In the genomic region with DNA sequence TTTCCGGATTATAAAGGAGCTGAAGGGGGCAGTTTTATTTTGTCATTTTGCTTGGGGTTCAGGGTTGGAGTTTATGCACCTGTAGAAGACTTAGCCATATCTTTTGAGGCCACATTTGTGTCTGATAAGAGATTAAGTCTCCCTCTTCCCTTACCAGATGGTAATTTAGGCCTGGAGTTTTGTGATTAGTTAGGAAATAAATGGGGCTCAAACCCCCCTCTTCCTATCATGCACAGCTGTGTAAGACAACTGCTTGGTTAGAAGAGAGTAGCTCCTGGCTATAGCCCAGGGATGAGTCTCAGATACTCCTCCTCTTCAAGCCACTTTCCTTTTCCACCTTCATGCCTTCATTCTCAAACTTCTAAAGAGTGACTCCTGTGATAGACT, we compare ENCODE assay signal across 8 cellular contexts. TPM values are rescaled to one million over a fixed set of nuclear protein-coding genes. Genes with fewer than 3 reads are reported as not detected.
DNase-seq lines count a peak whose midpoint lies in the region; ATAC-seq, FAIRE-seq and TF ChIP-seq lines count a peak whose summit lies in the region.

No MANE protein-coding gene starts in this region.

- intact Hi-C loops in ascending aorta (cut with DNase I): loop anchor here (1.0 to 10.0 kb wide), 6 partner anchors 63 to 964 kb away; a partner anchor contains a TSS
- intact Hi-C loops in right lobe of liver (cut with DNase I): no loop called here
- intact Hi-C loops in thyroid gland (cut with DNase I): no loop called here

- peaks cover 24% of the 10 kb centered on the region for H3K4me1 Mint-ChIP-seq in activated T-cell treated with anti-CD3 and anti-CD28 coated beads, Interleukin-2, amount 50 U/mL, for 72 hours (ENCODE audit: low read depth)

- no peaks in the 10 kb centered on the region for H3K27me3 Mint-ChIP-seq in activated T-cell treated with anti-CD3 and anti-CD28 coated beads, Interleukin-2, amount 50 U/mL, for 72 hours (ENCODE audit: low read depth)

- H3K27me3 ChIP-seq in ascending aorta: no peaks in the 10 kb centered on the region
- H3K27me3 ChIP-seq in right lobe of liver: no peaks in the 10 kb centered on the region
- no peaks in the 10 kb centered on the region for H3K27me3 ChIP-seq in thyroid gland

- peak overlapping the region; percentile 77 to 86 for H3K4me3 Mint-ChIP-seq in activated T-cell treated with anti-CD3 and anti-CD28 coated beads, Interleukin-2, amount 50 U/mL, for 72 hours

- H3K4me1 ChIP-seq in ascending aorta: peaks cover 0 to 12% of the 10 kb centered on the region in 2 donors
- peaks cover 0 to 8% (median 0%) of the 10 kb centered on the region in 4 donors for H3K4me1 ChIP-seq in right lobe of liver
- peaks cover 2 to 13% of the 10 kb centered on the region in 2 donors for H3K4me1 ChIP-seq in thyroid gland

- peaks cover 0 to 3% of the 10 kb centered on the region in 2 donors for H3K36me3 Mint-ChIP-seq in activated T-cell treated with anti-CD3 and anti-CD28 coated beads, Interleukin-2, amount 50 U/mL, for 72 hours (ENCODE audit: insufficient read depth in 2 of 2)

- TF ChIP-seq CTCF in ascending aorta (IDR thresholded peaks at IDR 0.05) (no peak), right lobe of liver (IDR thresholded peaks at IDR 0.05) (no peak), thyroid gland (IDR thresholded peaks at IDR 0.05) (no peak)

- no peak for FAIRE-seq in GM12892 (lab: Jason Lieb, UNC)

- H3K4me3 ChIP-seq in ascending aorta (peak overlapping the region; percentile 69 to 100), right lobe of liver (peak overlapping the region; percentile 94 to 100 (median 95)), thyroid gland (replicated peaks in 1 of 3) (peak overlapping the region; percentile 30 to 98 (median 97))

- peak overlapping the region; percentile 17 for H3K27ac Mint-ChIP-seq in activated T-cell treated with anti-CD3 and anti-CD28 coated beads, Interleukin-2, amount 50 U/mL, for 72 hours

- WGBS in right lobe of liver (ENCODE audit: insufficient coverage, low coverage, low lambda C conversion rate, missing lambda C conversion rate): no CpG with 5 or more reads among the region's 1 CpG
- 0% methylated on average over 1 of the region's 1 CpG for WGBS in thyroid gland, 2 donors

- no peak for ATAC-seq in activated T-cell treated with anti-CD3 and anti-CD28 coated beads, Interleukin-2, amount 50 U/mL, for 72 hours (replicated peaks in 1 of 2)
- ATAC-seq in right lobe of liver (no peak), HG03280 (IDR thresholded peaks at IDR 0.05; ENCODE audit: unreplicated experiment) (no peak)

- H3K36me3 ChIP-seq in ascending aorta (no peaks in the 10 kb centered on the region), right lobe of liver (no peaks in the 10 kb centered on the region), thyroid gland (no peaks in the 10 kb centered on the region)

- TF ChIP-seq POLR2A in right lobe of liver (IDR thresholded peaks at IDR 0.05) (no peak), thyroid gland (IDR thresholded peaks at IDR 0.05) (no peak), GM12892 (IDR thresholded peaks at IDR 0.05; ENCODE audit: low read depth, low read length) (no peak)

- H3K9me3 ChIP-seq in ascending aorta (no peaks in the 10 kb centered on the region), right lobe of liver (no peaks in the 10 kb centered on the region), thyroid gland (no peaks in the 10 kb centered on the region)

- peak overlapping the region; percentile 94 to 99 for H3K27ac ChIP-seq in ascending aorta
- H3K27ac ChIP-seq in right lobe of liver: peak overlapping the region in 2 of 3 donors; percentile 44 to 52
- peak overlapping the region in 2 of 3 donors; percentile 85 to 95 for H3K27ac ChIP-seq in thyroid gland

- DNase-seq in activated T-cell treated with anti-CD3 and anti-CD28 coated beads, Interleukin-2, amount 50 U/mL, for 72 hours: no peak
- DNase-seq in activated T-cell treated with anti-CD3 and anti-CD28 coated beads, Interleukin-2, amount 50 U/mL, for 48 hours: no peak
- DNase-seq in ascending aorta (ENCODE audit: low spot score in 2 of 2): no peak
- no peak for DNase-seq in right lobe of liver
- no peak for DNase-seq in thyroid gland
- no peak for DNase-seq in GM12892 (ENCODE audit: insufficient read length)
- no peak for DNase-seq in cortex of kidney (lab: John Stamatoyannopoulos, UW)

- peaks cover 0 to 3% of the 10 kb centered on the region in 2 donors for H3K9me3 Mint-ChIP-seq in activated T-cell treated with anti-CD3 and anti-CD28 coated beads, Interleukin-2, amount 50 U/mL, for 72 hours

RNA-seq across cellular contexts. Expression of a gene that starts 0.8 kb away (rescaled TPM):
- 10 to 100 TPM; 32.7 to 33.3 TPM for total RNA-seq in activated T-cell treated with anti-CD3 and anti-CD28 coated beads, Interleukin-2, amount 50 U/mL, for 72 hours
- 2.8 TPM for total RNA-seq in ascending aorta
- 10 to 100 TPM in 2 of 6 experiments, 1 to 10 TPM in 4; 5.0 to 11.5 (median 9.1) TPM for total RNA-seq in right lobe of liver
- 10 to 100 TPM; 10.3 to 14.7 (median 11.3) TPM for total RNA-seq in thyroid gland
- polyA plus RNA-seq in GM12892 (2012; ENCODE audit: missing spikeins): 9.2 TPM
